ENCODE assay signal across 10 cellular contexts in genomic region chr5:140591747-140592372, GRCh38. TPM values are rescaled to one million over a fixed set of nuclear protein-coding genes. Genes with fewer than 3 reads are reported as not detected.
A peak's percentile ranks its signal among the peaks of the same experiment; 100 is the strongest.
DNase-seq lines count a peak whose midpoint lies in the region; ATAC-seq and TF ChIP-seq lines count a peak whose summit lies in the region.
"Had no signal": no experiment of that assay in that cellular context is flagged by ENCODE, and none has a peak within 500 bp of the region (broad histone marks: within the 10 kb centered on the region; RNA-seq: fewer than 3 reads in every experiment).

No MANE protein-coding gene starts in this region.

- H3K4me1 ChIP-seq in thoracic aorta (ENCODE audit: control insufficient read depth in 1 of 2, low read depth in 2 of 2) = peaks cover 8 to 24% of the 10 kb centered on the region in 2 donors

- H3K27ac ChIP-seq in thoracic aorta = no peak overlapping the region
- H3K27ac ChIP-seq: SJSA1 had no signal

- no peak for TF ChIP-seq CTCF in thoracic aorta (IDR thresholded peaks at IDR 0.05)

- H3K27me3 ChIP-seq in thoracic aorta (replicated peaks; ENCODE audit: insufficient read depth) = no peaks in the 10 kb centered on the region
- H3K27me3 ChIP-seq: heart right ventricle, SJSA1 had no signal

- H3K4me3 ChIP-seq in thoracic aorta = peak overlapping the region; percentile 37
- H3K4me3 ChIP-seq: SJSA1 had no signal

- ATAC-seq in thoracic aorta (ENCODE audit: insufficient number of reproducible peaks, low FRiP score, low read depth) = no peak

- DNase-seq in NCI-H82 (lab: John Stamatoyannopoulos, UW) (peak; percentile 9), NCI-H82 treated with DMSO at 0.1 percent for 48 hours (lab: John Stamatoyannopoulos, UW; ENCODE audit: unreplicated experiment) (no peak), dedifferentiated amniotic fluid mesenchymal stem cell (ENCODE audit: extremely low spot score) (peak; percentile 37), thoracic aorta (ENCODE audit: low spot score) (no peak), HuH-7 (ENCODE audit: low spot score) (no peak), germinal center (ENCODE audit: low spot score) (no peak)
- DNase-seq: activated CD4-positive, alpha-beta T cell treated with anti-CD3 and anti-CD28 coated beads, Interleukin-2, amount 50 U/mL, for 48 hours; heart right ventricle; NCI-H187 had no signal

- H3K36me3 ChIP-seq in thoracic aorta = no peaks in the 10 kb centered on the region
- H3K36me3 ChIP-seq: heart right ventricle, SJSA1 had no signal

- no peaks in the 10 kb centered on the region for H3K9me3 ChIP-seq in thoracic aorta
- H3K9me3 ChIP-seq: heart right ventricle, SJSA1 had no signal

RNA-seq across cellular contexts. Expression of gene SLC35A4, which starts 27.2 kb away (rescaled TPM):
- 10 to 100 TPM; 21.7 to 40.2 TPM for total RNA-seq in thoracic aorta

RNA-seq across cellular contexts. Expression of gene APBB3, which starts 27.5 kb away (rescaled TPM):
- 10 to 100 TPM; 31.3 to 34.9 TPM for total RNA-seq in thoracic aorta

RNA-seq across cellular contexts. Expression of gene SRA1, which starts 34.6 kb away (rescaled TPM):
- 10 to 100 TPM; 29.6 to 34.3 TPM for total RNA-seq in thoracic aorta

RNA-seq across cellular contexts. Expression of gene CD14, which starts 41.1 kb away (rescaled TPM):
- total RNA-seq in thoracic aorta = 100 to 1,000 TPM in 1 of 2 donors, 10 to 100 TPM in 1; 96.6 to 235 TPM

RNA-seq across cellular contexts. Expression of gene EIF4EBP3, which starts 44.4 kb away (rescaled TPM):
- total RNA-seq in thoracic aorta = 1 to 10 TPM in 1 of 2 donors, not detected in 1; 6.0 TPM

Comparison
In these comparisons a context has a peak if more than half of its experiments do, and no peak if none do; other contexts are left out.
1. DNase-seq: peak in NCI-H82 (single experiment) and dedifferentiated amniotic fluid mesenchymal stem cell (single experiment); none in NCI-H82 treated with DMSO at 0.1 percent for 48 hours (single experiment), thoracic aorta (single experiment), HuH-7 (single experiment) and germinal center (single experiment).